In genomic region chr21:19489930-19490329, GRCh38 we compare ENCODE assay signal across 31 cellular contexts.
"Had no signal": no experiment of that assay in that cellular context is flagged by ENCODE, and none has a peak within 500 bp of the region (broad histone marks: within the 10 kb centered on the region; RNA-seq: fewer than 3 reads in every experiment).

No MANE protein-coding gene starts in this region.

- ATAC-seq: activated CD8-positive, alpha-beta memory T cell treated with anti-CD3 and anti-CD28 coated beads, Interleukin-2, amount 10 ng/mL, durations not matched to agents 7 days and 5 days; activated naive CD8-positive, alpha-beta T cell treated with anti-CD3 and anti-CD28 coated beads, Interleukin-2, amount 50 U/mL, for 24 hours; Right ventricle myocardium inferior had no signal

- DNase-seq: activated CD4-positive, alpha-beta memory T cell treated with anti-CD3 and anti-CD28 coated beads, Interleukin-2, amount 10 ng/mL, durations not matched to agents 7 days and 5 days; activated CD4-positive, alpha-beta T cell treated with anti-CD3 and anti-CD28 coated beads for 1 hour; activated CD4-positive, alpha-beta T cell treated with anti-CD3 and anti-CD28 coated beads for 48 hours; activated CD4-positive, CD25-positive, alpha-beta regulatory T cell; activated CD8-positive, alpha-beta memory T cell treated with anti-CD3 and anti-CD28 coated beads for 24 hours; activated CD8-positive, alpha-beta memory T cell treated with anti-CD3 and anti-CD28 coated beads, Interleukin-2, amount 10 ng/mL, durations not matched to agents 7 days and 5 days; activated CD8-positive, alpha-beta memory T cell treated with anti-CD3 and anti-CD28 coated beads, Interleukin-2, amount 50 U/mL, for 48 hours; activated effector memory CD4-positive, alpha-beta T cell treated with Interleukin-2 at 50 U/mL for 16 hours; activated naive CD4-positive, alpha-beta T cell treated with anti-CD3 and anti-CD28 coated beads, Interleukin-2, amount 10 ng/mL, durations not matched to agents 7 days and 5 days; activated naive CD8-positive, alpha-beta T cell treated with anti-CD3 and anti-CD28 coated beads, Interleukin-2, amount 50 U/mL, for 24 hours; activated T-cell treated with anti-CD3 and anti-CD28 coated beads, Interleukin-2, amount 50 U/mL, for 48 hours; aorta; IMR-90; Karpas-422; KBM-7; NCI-H1105; NCI-H1417 treated with DMSO at 0.1 percent for 48 hours; NCI-H2029; NCI-H345; NCI-H524 treated with DMSO at 0.1 percent for 48 hours; NCI-H774; NK-92 treated with Interleukin-12 subunit alpha and Interleukin-12 subunit beta, amount 100 ng/mL, for 24 hours; PC-9; SIG-M5; SW 1271; T-helper 1 cell; T-helper 2 cell; T-helper 9 cell; WERI-Rb-1 had no signal

- H3K36me3 ChIP-seq: WERI-Rb-1 had no signal

- H3K4me3 ChIP-seq: PC-9 had no signal

- H3K27ac ChIP-seq: PC-9, RWPE1, WERI-Rb-1 had no signal
